Comparison of ENCODE assay signal across 12 cellular contexts in the genomic region with DNA sequence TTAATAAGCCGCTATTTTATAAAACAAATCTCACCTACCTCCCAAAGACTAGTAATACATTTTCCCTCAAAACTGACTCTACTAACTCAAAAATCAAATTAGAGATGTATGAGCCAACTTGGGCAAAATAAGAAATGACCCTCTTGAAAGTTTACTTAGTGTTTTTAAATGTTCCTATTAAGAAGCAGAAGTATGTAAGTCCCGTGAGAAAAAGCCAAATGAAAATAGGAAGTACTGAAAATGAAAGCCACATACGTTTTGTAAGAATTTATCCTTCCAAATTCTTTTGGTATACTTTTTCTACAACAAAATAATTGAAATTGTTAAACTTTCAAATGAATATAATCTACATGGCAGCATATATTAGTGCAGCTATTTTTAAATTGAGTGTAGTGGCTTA.
A peak's percentile ranks its signal among the peaks of the same experiment; 100 is the strongest.
DNase-seq lines count a peak whose midpoint lies in the region; ATAC-seq, FAIRE-seq and TF ChIP-seq lines count a peak whose summit lies in the region.
"Had no signal": no experiment of that assay in that cellular context is flagged by ENCODE, and none has a peak within 500 bp of the region (broad histone marks: within the 10 kb centered on the region; RNA-seq: fewer than 3 reads in every experiment).

No MANE protein-coding gene starts in this region.

- 76% methylated on average over 3 of the region's 3 CpGs for WGBS in mammary epithelial cell (ENCODE audit: low coverage, missing lambda C conversion rate)

- dilution Hi-C loops in mammary epithelial cell (cut with HindIII; ENCODE audit: low sequenced_read_pairs) = no loop called here

- H3K36me3 ChIP-seq in OCI-LY3 (replicated peaks; ENCODE audit: low read depth, low read length) (no peaks in the 10 kb centered on the region), thoracic aorta (no peaks in the 10 kb centered on the region), mammary epithelial cell (ENCODE audit: insufficient read depth, low read length) (no peaks in the 10 kb centered on the region)

- peak overlapping the region; percentile 79 for H3K4me3 Mint-ChIP-seq in activated T-cell treated with anti-CD3 and anti-CD28 coated beads, Interleukin-2, amount 50 U/mL, for 24 hours
- H3K4me3 Mint-ChIP-seq: nephron had no signal

- H3K9ac ChIP-seq in OCI-LY3 (ENCODE audit: low read length) (peak overlapping the region; percentile 10; the same call in 1 of the 2 replicates), mammary epithelial cell (ENCODE audit: insufficient read depth, low read length) (no peak overlapping the region)

- TF ChIP-seq CTCF in OCI-LY3 (IDR thresholded peaks at IDR 0.05; ENCODE audit: low read depth, low read length) (no peak), thoracic aorta (IDR thresholded peaks at IDR 0.05) (no peak), mammary epithelial cell (conservative IDR thresholded peaks at IDR 0.05 in 1 of 2, IDR thresholded peaks at IDR 0.05 in 1 of 2; ENCODE audit: extremely low read depth in 1 of 2, insufficient read depth in 1 of 2, low read depth in 1 of 2, low read length in 2 of 2) (no peak)

- BruUV-seq in mammary epithelial cell (replicated peaks; lab: Mats Ljungman, UMichigan) = no TSS peak

- peak; percentile 83 for FAIRE-seq in colon (lab: Jason Lieb, UNC)

- H3K36me3 Mint-ChIP-seq in activated T-cell treated with anti-CD3 and anti-CD28 coated beads, Interleukin-2, amount 50 U/mL, for 24 hours (ENCODE audit: low read depth) = no peaks in the 10 kb centered on the region

- H3K27ac Mint-ChIP-seq in activated T-cell treated with anti-CD3 and anti-CD28 coated beads, Interleukin-2, amount 50 U/mL, for 24 hours = peak overlapping the region; percentile 94
- H3K27ac Mint-ChIP-seq: nephron had no signal

- peaks cover 83% of the 10 kb centered on the region for H3K4me1 Mint-ChIP-seq in activated T-cell treated with anti-CD3 and anti-CD28 coated beads, Interleukin-2, amount 50 U/mL, for 24 hours (ENCODE audit: low read depth)

- H3K4me1 ChIP-seq in OCI-LY3 (ENCODE audit: low read length) (peaks cover 68% of the 10 kb centered on the region), thoracic aorta (ENCODE audit: control insufficient read depth in 1 of 2, low read depth in 2 of 2) (peaks cover 0 to 3% of the 10 kb centered on the region in 2 donors), mammary epithelial cell (ENCODE audit: insufficient read depth, low read length) (no peaks in the 10 kb centered on the region)

- in situ Hi-C loops in mammary epithelial cell (cut with MboI; ENCODE audit: low sequenced_read_pairs in 2 of 2) = no loop called here

- H2AFZ ChIP-seq in OCI-LY3 (ENCODE audit: low read depth, low read length) = peak overlapping the region; percentile 64; the same call in 1 of the 2 replicates
- H2AFZ ChIP-seq in mammary epithelial cell (ENCODE audit: low read depth, low read length) = no peak overlapping the region
- H2AFZ ChIP-seq: PC-9 had no signal

- H4K20me1 ChIP-seq in OCI-LY3 (ENCODE audit: insufficient read depth, low read length) (no peaks in the 10 kb centered on the region), mammary epithelial cell (ENCODE audit: insufficient read depth, low read length) (no peaks in the 10 kb centered on the region)

- H3K4me3 ChIP-seq in OCI-LY3 (ENCODE audit: low read length) = peak overlapping the region; percentile 68
- peak overlapping the region; percentile 43 for H3K4me3 ChIP-seq in thoracic aorta
- H3K4me3 ChIP-seq in mammary epithelial cell (replicated peaks in 1 of 3; ENCODE audit: insufficient read depth in 1 of 3, low read depth in 2 of 3, low read length in 3 of 3) = no peak overlapping the region
- H3K4me3 ChIP-seq: PC-9 had no signal

- H3K9me3 Mint-ChIP-seq in activated T-cell treated with anti-CD3 and anti-CD28 coated beads, Interleukin-2, amount 50 U/mL, for 24 hours = no peaks in the 10 kb centered on the region
- H3K9me3 Mint-ChIP-seq: nephron had no signal

- H3K79me2 ChIP-seq in OCI-LY3 (ENCODE audit: low read length) = no peaks in the 10 kb centered on the region
- H3K79me2 ChIP-seq in mammary epithelial cell (ENCODE audit: insufficient read depth, low read length) = no peaks in the 10 kb centered on the region

- ATAC-seq in thoracic aorta (ENCODE audit: insufficient number of reproducible peaks, low FRiP score, low read depth) (no peak), HG03565 (IDR thresholded peaks at IDR 0.05; ENCODE audit: unreplicated experiment) (no peak)

- CTCF ChIA-PET in mammary epithelial cell (lab: Charles Lee; ENCODE audit: low non-redundant PET) = no interaction called here

- H3K27me3 Mint-ChIP-seq in activated T-cell treated with anti-CD3 and anti-CD28 coated beads, Interleukin-2, amount 50 U/mL, for 24 hours = no peaks in the 10 kb centered on the region

- H3K9me3 ChIP-seq in OCI-LY3 (ENCODE audit: insufficient read depth, low read length) = no peaks in the 10 kb centered on the region
- no peaks in the 10 kb centered on the region for H3K9me3 ChIP-seq in thoracic aorta
- H3K9me3 ChIP-seq in mammary epithelial cell (replicated peaks; ENCODE audit: insufficient read depth, low read length) = no peaks in the 10 kb centered on the region

- H3K27ac ChIP-seq in OCI-LY3 (ENCODE audit: low read length) (no peak overlapping the region), thoracic aorta (peak overlapping the region in 1 of 2 donors; percentile 6), mammary epithelial cell (ENCODE audit: insufficient read depth, low read depth, low read length) (no peak overlapping the region)
- H3K27ac ChIP-seq: PC-9 had no signal

- H3K4me2 ChIP-seq in OCI-LY3 (ENCODE audit: low read length) (peak overlapping the region; percentile 69), mammary epithelial cell (ENCODE audit: insufficient read depth, low read depth, low read length) (no peak overlapping the region)
- H3K4me2 ChIP-seq: PC-9 had no signal

- intact Hi-C loops in mammary epithelial cell (cut with micrococcal nuclease) = no loop called here

- H3K27me3 ChIP-seq in OCI-LY3 (ENCODE audit: low read depth, low read length) = no peaks in the 10 kb centered on the region
- H3K27me3 ChIP-seq in thoracic aorta (replicated peaks; ENCODE audit: insufficient read depth) = no peaks in the 10 kb centered on the region
- no peaks in the 10 kb centered on the region for H3K27me3 ChIP-seq in mammary epithelial cell (ENCODE audit: insufficient read depth, low read length)

- DNase-seq in activated T-cell treated with anti-CD3 and anti-CD28 coated beads, Interleukin-2, amount 50 U/mL, for 24 hours = no peak
- DNase-seq in activated T-cell treated with anti-CD3 and anti-CD28 coated beads, Interleukin-2, amount 50 U/mL, for 48 hours = no peak
- DNase-seq in thoracic aorta (ENCODE audit: low spot score) (no peak), superior temporal gyrus (ENCODE audit: extremely low spot score) (no peak), mammary epithelial cell (no peak)
- DNase-seq: NCI-H1694; PC-9; stimulated activated CD4-positive, alpha-beta T cell treated with anti-CD3 and anti-CD28 coated beads, Interleukin-12 subunit alpha, Interleukin-12 subunit beta, amount 100 ng/mL, for 4 hours had no signal

Comparison
In these comparisons a context has a peak if more than half of its experiments do, and no peak if none do; other contexts are left out.
1. H3K4me3 ChIP-seq: peak in OCI-LY3 (single experiment) and thoracic aorta (single experiment); none in mammary epithelial cell (0 of 3).